ENCODE assay signal across 11 cellular contexts in genomic region chr2:55156326-55156725, GRCh38.
DNase-seq lines count a peak whose midpoint lies in the region; ATAC-seq and TF ChIP-seq lines count a peak whose summit lies in the region.
"Had no signal": no experiment of that assay in that cellular context is flagged by ENCODE, and none has a peak within 500 bp of the region (broad histone marks: within the 10 kb centered on the region; RNA-seq: fewer than 3 reads in every experiment).

No MANE protein-coding gene starts in this region.

- H3K27me3 ChIP-seq in RWPE2 (ENCODE audit: insufficient read depth, poor library complexity, severe bottlenecking): no peaks in the 10 kb centered on the region
- no peaks in the 10 kb centered on the region for H3K27me3 ChIP-seq in esophagus muscularis mucosa
- H3K27me3 ChIP-seq: BE2C, tibial nerve had no signal

- peaks cover 72% of the 10 kb centered on the region for H3K4me1 Mint-ChIP-seq in osteocyte (ENCODE audit: unreplicated experiment)

- H3K4me3 Mint-ChIP-seq in osteocyte (ENCODE audit: unreplicated experiment): no peak overlapping the region

- no peak for ATAC-seq in RWPE2 (ENCODE audit: low read depth)
- no peak for ATAC-seq in GM19395 (IDR thresholded peaks at IDR 0.05; ENCODE audit: unreplicated experiment)
- ATAC-seq in GM19023 (IDR thresholded peaks at IDR 0.05; ENCODE audit: unreplicated experiment): no peak

- no peaks in the 10 kb centered on the region for H3K9me3 Mint-ChIP-seq in osteocyte (ENCODE audit: unreplicated experiment)

- DNase-seq in AG10803 (ENCODE audit: low read depth) (peak; percentile 85), RWPE2 (ENCODE audit: low spot score) (no peak), esophagus muscularis mucosa (ENCODE audit: extremely low spot score) (no peak), osteocyte (ENCODE audit: extremely low spot score, unreplicated experiment) (no peak), NCI-H345 (lab: John Stamatoyannopoulos, UW) (no peak), NCI-H2081 treated with DMSO at 0.1 percent for 48 hours (lab: John Stamatoyannopoulos, UW) (no peak)
- DNase-seq: BE2C, NCI-H1092 had no signal

- no peak for TF ChIP-seq POLR2A in esophagus muscularis mucosa (IDR thresholded peaks at IDR 0.05; ENCODE audit: low read depth)

- H3K27ac ChIP-seq in RWPE2 (ENCODE audit: poor library complexity, severe bottlenecking): peak overlapping the region; percentile 29
- H3K27ac ChIP-seq in esophagus muscularis mucosa (replicated peaks in 1 of 4): peak overlapping the region; percentile 70 to 79 (median 75)

- H3K4me1 ChIP-seq in RWPE2 (ENCODE audit: insufficient read depth, poor library complexity, severe bottlenecking) (peaks cover 30% of the 10 kb centered on the region), esophagus muscularis mucosa (peaks cover 46 to 99% (median 91%) of the 10 kb centered on the region in 4 donors)

- no peak for TF ChIP-seq EP300 in esophagus muscularis mucosa (IDR thresholded peaks at IDR 0.05)

- H3K9me3 ChIP-seq in RWPE2 (ENCODE audit: severe bottlenecking) (no peaks in the 10 kb centered on the region), esophagus muscularis mucosa (no peaks in the 10 kb centered on the region)
- H3K9me3 ChIP-seq: BE2C, tibial nerve had no signal

- 15% methylated on average over 2 of the region's 2 CpGs for WGBS in esophagus muscularis mucosa

- peak overlapping the region; percentile 90 for H3K27ac Mint-ChIP-seq in osteocyte (ENCODE audit: unreplicated experiment)

- intact Hi-C loops in esophagus muscularis mucosa (cut with DNase I): no loop called here

- TF ChIP-seq CTCF in AG10803 (conservative IDR thresholded peaks at IDR 0.05; ENCODE audit: low read length) (no peak), RWPE2 (IDR thresholded peaks at IDR 0.05; ENCODE audit: poor library complexity, severe bottlenecking) (no peak), esophagus muscularis mucosa (IDR thresholded peaks at IDR 0.05) (no peak), osteocyte (IDR thresholded peaks at IDR 0.05) (no peak)

- H3K27me3 Mint-ChIP-seq in osteocyte (ENCODE audit: unreplicated experiment): no peaks in the 10 kb centered on the region

- H3K36me3 ChIP-seq in RWPE2 (ENCODE audit: low read depth) (no peaks in the 10 kb centered on the region), esophagus muscularis mucosa (no peaks in the 10 kb centered on the region)
- H3K36me3 ChIP-seq: BE2C, tibial nerve had no signal

- 0 out of 2 replicates have a peak overlapping the region, but pooled peaks have one; percentile 1 for H3K4me3 ChIP-seq in AG10803 (ENCODE audit: low read length)
- no peak overlapping the region for H3K4me3 ChIP-seq in RWPE2 (ENCODE audit: severe bottlenecking)
- H3K4me3 ChIP-seq in esophagus muscularis mucosa: no peak overlapping the region
- H3K4me3 ChIP-seq: tibial nerve had no signal

- no peaks in the 10 kb centered on the region for H3K36me3 Mint-ChIP-seq in osteocyte (ENCODE audit: unreplicated experiment)
